In the genomic region with DNA sequence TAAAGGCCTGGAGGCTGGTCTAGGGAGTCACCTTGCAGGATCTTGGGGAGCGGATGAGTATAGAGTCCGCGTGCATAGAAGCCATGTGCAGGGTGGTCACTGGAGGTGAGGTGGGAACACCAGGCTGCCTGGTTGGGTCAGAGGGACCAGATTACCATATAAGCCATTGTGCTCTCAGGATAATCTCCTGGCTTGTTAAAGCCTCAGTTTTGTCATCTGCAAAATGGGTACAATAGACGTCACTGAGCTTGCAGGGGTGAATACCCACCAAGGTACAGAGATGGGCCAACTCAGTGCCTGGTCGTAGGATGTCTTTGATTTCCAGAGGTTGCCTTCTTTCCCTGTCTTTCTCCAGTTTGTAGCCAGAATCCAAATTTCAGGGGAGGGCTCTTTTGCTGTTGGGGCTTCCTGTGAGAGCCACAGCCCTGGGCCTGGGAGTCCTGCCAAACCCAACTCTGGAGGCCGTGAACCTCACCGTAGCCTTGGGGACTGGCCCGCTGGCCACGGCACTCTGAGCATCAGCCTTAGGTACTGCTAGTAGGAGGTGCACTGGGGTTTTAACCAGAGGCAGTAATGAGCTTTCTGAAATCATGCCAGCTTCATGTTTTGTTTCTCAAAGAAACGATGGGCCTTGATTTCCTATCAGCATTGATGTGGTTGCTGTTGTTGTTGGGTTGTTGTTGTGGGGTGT, we compare ENCODE assay signal across 10 cellular contexts. TPM values are rescaled to one million over a fixed set of nuclear protein-coding genes. Genes with fewer than 3 reads are reported as not detected.
DNase-seq lines count a peak whose midpoint lies in the region; FAIRE-seq and TF ChIP-seq lines count a peak whose summit lies in the region.
"Had no signal": no experiment of that assay in that cellular context is flagged by ENCODE, and none has a peak within 500 bp of the region (broad histone marks: within the 10 kb centered on the region; RNA-seq: fewer than 3 reads in every experiment).

No MANE protein-coding gene starts in this region.

- TF ChIP-seq CTCF in HFFc6 (IDR thresholded peaks at IDR 0.05) (no peak), astrocyte of the cerebellum (IDR thresholded peaks at IDR 0.05; ENCODE audit: low read depth, low read length, missing control alignments) (no peak), kidney (IDR thresholded peaks at IDR 0.05; ENCODE audit: borderline replicate concordance, extremely low read depth, insufficient read depth) (no peak), Caco-2 (IDR thresholded peaks at IDR 0.05; ENCODE audit: insufficient read depth in 1 of 2, low read depth in 1 of 2, low read length in 1 of 2, severe bottlenecking in 1 of 2, unreplicated experiment in 1 of 2) (no peak)

- H3K9me3 Mint-ChIP-seq in HFFc6 (no peaks in the 10 kb centered on the region), Caco-2 (ENCODE audit: unreplicated experiment) (no peaks in the 10 kb centered on the region)

- POLR2A ChIA-PET in Caco-2 (lab: Charles Lee), result no interaction called here

- BruUV-seq in Caco-2 (replicated peaks; lab: Mats Ljungman, UMichigan), result no TSS peak

- H3K27ac Mint-ChIP-seq in HFFc6 (peak overlapping the region; percentile 68), Caco-2 (ENCODE audit: unreplicated experiment) (no peak overlapping the region)

- peak overlapping the region; percentile 47 to 90 for H3K27ac ChIP-seq in kidney (ENCODE audit: low read depth in 2 of 2, low read length in 2 of 2)
- H3K27ac ChIP-seq in subcutaneous abdominal adipose tissue (ENCODE audit: low read depth, low read length), result peak overlapping the region; percentile 35
- H3K27ac ChIP-seq: SJCRH30 had no signal

- in situ Hi-C loops in astrocyte of the cerebellum (cut with HindIII; ENCODE audit: low sequenced_read_pairs), result no loop called here

- H3K9me3 ChIP-seq in kidney (ENCODE audit: control insufficient read depth in 1 of 2, low read length in 2 of 2) (no peaks in the 10 kb centered on the region), subcutaneous abdominal adipose tissue (ENCODE audit: control insufficient read depth in 5 of 5, low read length in 5 of 5) (no peaks in the 10 kb centered on the region), Caco-2 (no peaks in the 10 kb centered on the region)
- H3K9me3 ChIP-seq: SJCRH30, thoracic aorta had no signal

- H3K4me3 ChIP-seq in astrocyte of the cerebellum (ENCODE audit: low read depth, low read length) (no peak overlapping the region), kidney (ENCODE audit: low read length in 2 of 2) (no peak overlapping the region), subcutaneous abdominal adipose tissue (ENCODE audit: low read depth in 1 of 5, low read length in 5 of 5) (peak overlapping the region in 1 of 5 donors; percentile 2), Caco-2 (ENCODE audit: low read depth, low read length) (no peak overlapping the region)
- H3K4me3 ChIP-seq: SJCRH30, thoracic aorta had no signal

- H3K4me1 ChIP-seq in kidney (ENCODE audit: control insufficient read depth in 1 of 2, insufficient read depth in 1 of 2, low read depth in 1 of 2, low read length in 2 of 2), result peaks cover 49 to 76% of the 10 kb centered on the region in 2 donors
- peaks cover 24 to 96% (median 87%) of the 10 kb centered on the region in 5 donors for H3K4me1 ChIP-seq in subcutaneous abdominal adipose tissue (ENCODE audit: control insufficient read depth in 5 of 5, insufficient read depth in 5 of 5, low read length in 5 of 5)
- H3K4me1 ChIP-seq in Caco-2, result peaks cover 19% of the 10 kb centered on the region

- H3K27me3 ChIP-seq in subcutaneous abdominal adipose tissue (ENCODE audit: control insufficient read depth in 5 of 5, insufficient read depth in 4 of 5, low read length in 5 of 5) (no peaks in the 10 kb centered on the region), Caco-2 (replicated peaks; ENCODE audit: control insufficient read depth, insufficient read depth, low read length) (no peaks in the 10 kb centered on the region)
- H3K27me3 ChIP-seq: SJCRH30 had no signal

- no peak for FAIRE-seq in kidney (lab: Jason Lieb, UNC)

- intact Hi-C loops in kidney (cut with DNase I), result no loop called here
- intact Hi-C loops in Caco-2 (cut with micrococcal nuclease; ENCODE audit: unreplicated experiment), result no loop called here

- DNase-seq in HFFc6 (peak; percentile 63), astrocyte of the cerebellum (ENCODE audit: low read depth) (peak; percentile 54), kidney (peak; percentile 87), HT-29 (ENCODE audit: low spot score) (no peak), DMS153 (lab: John Stamatoyannopoulos, UW) (no peak), Caco-2 (no peak)
- DNase-seq: NCI-H146, SJCRH30 had no signal

- H3K9ac ChIP-seq in kidney (ENCODE audit: low read length in 2 of 2), result peak overlapping the region in 1 of 2 donors; percentile 51
- peak overlapping the region in 2 of 5 donors; percentile 6 to 26 for H3K9ac ChIP-seq in subcutaneous abdominal adipose tissue (ENCODE audit: low read length in 5 of 5)

- H3K4me1 Mint-ChIP-seq in HFFc6 (ENCODE audit: low read depth) (peaks cover 94% of the 10 kb centered on the region), Caco-2 (ENCODE audit: low read depth, unreplicated experiment) (peaks cover 19% of the 10 kb centered on the region)

- H3K4me3 Mint-ChIP-seq in HFFc6 (peak overlapping the region; percentile 0), Caco-2 (ENCODE audit: unreplicated experiment) (no peak overlapping the region)

- H3K36me3 ChIP-seq in kidney (ENCODE audit: control insufficient read depth in 1 of 2, insufficient read depth in 2 of 2, low read length in 2 of 2) (peaks cover 0 to 2% of the 10 kb centered on the region in 2 donors), subcutaneous abdominal adipose tissue (ENCODE audit: control insufficient read depth in 5 of 5, insufficient read depth in 5 of 5, low read length in 5 of 5) (peaks cover 0 to 4% (median 3%) of the 10 kb centered on the region in 5 donors), Caco-2 (ENCODE audit: control insufficient read depth, insufficient read depth, low read length) (no peaks in the 10 kb centered on the region; the same call in 1 of the 2 replicates)
- H3K36me3 ChIP-seq: SJCRH30, thoracic aorta had no signal

- H3K36me3 Mint-ChIP-seq in HFFc6 (ENCODE audit: low read depth), result no peaks in the 10 kb centered on the region
- H3K36me3 Mint-ChIP-seq in Caco-2 (ENCODE audit: insufficient read depth, unreplicated experiment), result peaks cover 22% of the 10 kb centered on the region

- CTCF ChIA-PET in Caco-2 (lab: Charles Lee), result interaction anchor here (0.6 kb wide), 1 partner anchor 93 kb away, joined by 3 read pairs; no protein-coding TSS in a partner anchor

- H3K27me3 Mint-ChIP-seq in HFFc6 (ENCODE audit: insufficient read depth) (peaks cover 14% of the 10 kb centered on the region), Caco-2 (ENCODE audit: insufficient read depth, unreplicated experiment) (no peaks in the 10 kb centered on the region)

RNA-seq across cellular contexts. Expression of gene ZMIZ1, which starts 35.6 kb away (rescaled TPM):
- total RNA-seq in HFFc6 (2021; fragmentation: NEBNext Ultra II Directional; extraction: Animal tissue kit (Norgen Biotek cat#: 25700)), result 10 to 100 TPM; 38.6 to 60.3 (median 51.2) TPM
- total RNA-seq in kidney (97.6 TPM), Caco-2 (2022) (42.3 and 43.7 TPM in 2 replicates)
- 14.2 TPM for polyA plus RNA-seq in kidney (ENCODE audit: insufficient read depth, low read depth, low replicate concordance)
- total RNA-seq in HT-29 (2014; rRNA removed; shearing (Covaris generic)), result 21.0 and 27.5 TPM in 2 replicates

Comparison
In these comparisons a context has a peak if more than half of its experiments do, and no peak if none do; other contexts are left out.
1. DNase-seq: peak in HFFc6 (single experiment), astrocyte of the cerebellum (single experiment) and kidney (single experiment); none in HT-29 (single experiment), DMS153 (single experiment) and Caco-2 (0 of 2).